ENCODE assay signal across 17 cellular contexts in genomic region chr2:101382406-101382805, GRCh38. TPM values are rescaled to one million over a fixed set of nuclear protein-coding genes. Genes with fewer than 3 reads are reported as not detected.
DNase-seq lines count a peak whose midpoint lies in the region; TF ChIP-seq lines count a peak whose summit lies in the region.
"Had no signal": no experiment of that assay in that cellular context is flagged by ENCODE, and none has a peak within 500 bp of the region (broad histone marks: within the 10 kb centered on the region; RNA-seq: fewer than 3 reads in every experiment).

No MANE protein-coding gene starts in this region.

- no peaks in the 10 kb centered on the region for H3K9me3 Mint-ChIP-seq in endothelial cell (ENCODE audit: unreplicated experiment)
- H3K9me3 Mint-ChIP-seq: CD4-positive, alpha-beta memory T cell had no signal

- H3K27me3 Mint-ChIP-seq in endothelial cell (ENCODE audit: unreplicated experiment), result peaks cover 1% of the 10 kb centered on the region

- H3K4me1 Mint-ChIP-seq in endothelial cell (ENCODE audit: unreplicated experiment), result peaks cover 51% of the 10 kb centered on the region

- peak; percentile 34 for DNase-seq in endothelial cell (ENCODE audit: low spot score)
- DNase-seq in glomerular endothelial cell (ENCODE audit: extremely low read depth, low read depth, low spot score), result peak; percentile 54
- peak; percentile 38 for DNase-seq in renal cortical epithelial cell (ENCODE audit: low read depth)
- no peak for DNase-seq in SK-N-DZ (ENCODE audit: low spot score)
- DNase-seq in DMS79 treated with DMSO at 0.1 percent for 48 hours (lab: John Stamatoyannopoulos, UW), result no peak
- no peak for DNase-seq in stimulated activated CD8-positive, alpha-beta memory T cell treated with anti-CD3 and anti-CD28 coated beads, Interleukin-4, amount 100 ng/mL, for 48 hours
- DNase-seq: C1 segment of cervical spinal cord; Calu3; CD4-positive, alpha-beta memory T cell; COR-L47; DMS53; DND-41; GM23248; H7; HCEC 1CT had no signal

- H3K36me3 Mint-ChIP-seq in endothelial cell (ENCODE audit: low read depth, unreplicated experiment), result peaks cover 5% of the 10 kb centered on the region
- H3K36me3 Mint-ChIP-seq: CD4-positive, alpha-beta memory T cell had no signal

- H3K4me3 Mint-ChIP-seq in endothelial cell (ENCODE audit: unreplicated experiment), result no peak overlapping the region
- H3K4me3 Mint-ChIP-seq: CD4-positive, alpha-beta memory T cell had no signal

- TF ChIP-seq CTCF in endothelial cell (IDR thresholded peaks at IDR 0.05; ENCODE audit: unreplicated experiment), result no peak

- peak overlapping the region; percentile 82 for H3K27ac Mint-ChIP-seq in endothelial cell (ENCODE audit: unreplicated experiment)
- H3K27ac Mint-ChIP-seq: CD4-positive, alpha-beta memory T cell had no signal

RNA-seq across cellular contexts. Expression of gene CREG2, which starts 4.9 kb away (rescaled TPM):
- total RNA-seq in endothelial cell (ENCODE audit: unreplicated experiment) (23.6 TPM), glomerular endothelial cell (17.7 and 31.7 TPM in 2 replicates), renal cortical epithelial cell (under 0.01 and 0.70 TPM in 2 replicates)
- polyA plus RNA-seq in SK-N-DZ (2014; cell fraction: cytosol; rRNA removed), result 0.48 TPM in 1 of 2 replicates, not detected in the other
- polyA plus RNA-seq in SK-N-DZ (2014; cell fraction: nucleus; rRNA removed), result not detected in 2 replicates
- total RNA-seq: A673; CD4-positive, alpha-beta memory T cell had no signal
- polyA plus RNA-seq: BJ had no signal

Comparison
In these comparisons a context has a peak if more than half of its experiments do, and no peak if none do; other contexts are left out.
1. DNase-seq: peak in endothelial cell (single experiment), glomerular endothelial cell (single experiment) and renal cortical epithelial cell (single experiment); none in SK-N-DZ (single experiment), DMS79 treated with DMSO at 0.1 percent for 48 hours (single experiment) and stimulated activated CD8-positive, alpha-beta memory T cell treated with anti-CD3 and anti-CD28 coated beads, Interleukin-4, amount 100 ng/mL, for 48 hours (single experiment).
2. RNA of gene CREG2, which starts 4.9 kb away (total RNA-seq): 17.7 to 31.7 TPM in glomerular endothelial cell and 23.6 TPM in endothelial cell (single experiment); under 0.01 to 0.70 TPM in renal cortical epithelial cell; every median in the first group is over 10 times any median in the second.